14 cellular contexts compared by ENCODE assay signal in the genomic region with DNA sequence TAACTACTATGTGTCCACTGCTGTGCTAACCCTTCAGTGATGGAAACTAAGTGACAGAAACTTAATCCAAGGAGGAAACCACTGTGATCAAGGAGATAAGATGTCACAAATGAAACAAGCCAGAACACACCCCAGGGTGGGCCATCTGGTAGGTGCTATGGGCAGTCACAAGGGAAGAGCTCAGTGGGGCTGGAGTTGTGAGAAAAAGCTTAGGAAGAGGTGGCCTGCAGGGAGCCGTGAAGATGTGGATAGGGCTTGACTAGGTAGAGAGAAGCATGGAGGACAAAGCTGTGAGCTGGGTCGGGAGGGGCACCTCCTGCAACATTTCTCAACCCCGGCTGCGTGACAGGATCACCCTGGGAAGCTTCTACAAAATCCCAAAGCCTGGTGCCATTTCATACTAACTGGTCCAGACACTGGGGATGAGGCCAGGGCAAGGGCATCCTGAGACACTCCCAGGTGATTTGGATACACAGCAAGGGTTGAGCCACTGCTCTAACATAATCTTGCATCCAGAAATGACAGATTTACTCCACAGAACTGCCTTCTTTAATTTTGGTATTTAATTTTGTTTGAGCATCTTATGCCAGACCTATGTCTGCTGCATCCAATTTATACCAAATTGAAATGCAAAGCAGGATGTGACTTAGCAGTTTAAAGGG.
A peak's percentile ranks its signal among the peaks of the same experiment; 100 is the strongest.
DNase-seq lines count a peak whose midpoint lies in the region; ATAC-seq, FAIRE-seq and TF ChIP-seq lines count a peak whose summit lies in the region.
"Had no signal": no experiment of that assay in that cellular context is flagged by ENCODE, and none has a peak within 500 bp of the region (broad histone marks: within the 10 kb centered on the region; RNA-seq: fewer than 3 reads in every experiment).

No MANE protein-coding gene starts in this region.

- CTCF ChIA-PET in T-cell (lab: Charles Lee): interaction anchor here in 1 of 2 donors (1.0 to 1.3 kb wide), 2 partner anchors 14 to 43 kb away, joined by 4 read pairs; no protein-coding TSS in a partner anchor
- CTCF ChIA-PET in HepG2 (lab: Yijun Ruan, JAX; ENCODE audit: low intra/inter-chr PET ratio, low total read pairs): no interaction called here

- peak overlapping the region; percentile 60 to 85 (median 83) for H3K27ac Mint-ChIP-seq in CD4-positive, CD25-positive, alpha-beta regulatory T cell
- H3K27ac Mint-ChIP-seq in T-cell: peak overlapping the region; percentile 89
- H3K27ac Mint-ChIP-seq in endodermal cell: no peak overlapping the region

- H3K9me3 Mint-ChIP-seq in CD4-positive, CD25-positive, alpha-beta regulatory T cell: no peaks in the 10 kb centered on the region
- H3K9me3 Mint-ChIP-seq in T-cell (no peaks in the 10 kb centered on the region), endodermal cell (no peaks in the 10 kb centered on the region)

- ATAC-seq in CD4-positive, CD25-positive, alpha-beta regulatory T cell (ENCODE audit: low read depth in 2 of 2): no peak
- ATAC-seq in T-cell (replicated peaks in 1 of 4): peak in 2 of 4 experiments; percentile 2 to 6
- ATAC-seq in HepG2: no peak
- ATAC-seq: PC-3 had no signal

- no peaks in the 10 kb centered on the region for H4K20me1 ChIP-seq in HepG2 (ENCODE audit: insufficient read depth, low read length)

- peak overlapping the region; percentile 62 for H3K27ac ChIP-seq in CD4-positive, CD25-positive, alpha-beta regulatory T cell (ENCODE audit: insufficient read depth, low read length, poor library complexity, severe bottlenecking)
- H3K27ac ChIP-seq in endodermal cell (ENCODE audit: low read depth, low read length) (no peak overlapping the region), HepG2 (ENCODE audit: extremely low read length, insufficient read depth, low read length) (no peak overlapping the region)
- H3K27ac ChIP-seq: C4-2B, KMS-11 had no signal

- TF ChIP-seq RAD21 in HepG2 (CRISPR knock-in tag; IDR thresholded peaks at IDR 0.05): no peak

- H3K27me3 ChIP-seq in CD4-positive, CD25-positive, alpha-beta regulatory T cell (ENCODE audit: control insufficient read depth, insufficient read depth, low read length): no peaks in the 10 kb centered on the region
- H3K27me3 ChIP-seq in endodermal cell (ENCODE audit: control insufficient read depth, insufficient read depth, low read length, poor library complexity, severe bottlenecking) (no peaks in the 10 kb centered on the region), HepG2 (ENCODE audit: control insufficient read depth in 1 of 2, insufficient read depth in 2 of 2, low read length in 2 of 2) (no peaks in the 10 kb centered on the region)

- H3K36me3 ChIP-seq in CD4-positive, CD25-positive, alpha-beta regulatory T cell (ENCODE audit: control insufficient read depth, insufficient read depth, low read length): no peaks in the 10 kb centered on the region
- H3K36me3 ChIP-seq in endodermal cell (ENCODE audit: control insufficient read depth, insufficient read depth, low read length) (no peaks in the 10 kb centered on the region), HepG2 (replicated peaks in 1 of 2; ENCODE audit: control insufficient read depth in 1 of 2, insufficient read depth in 2 of 2, low read length in 2 of 2) (no peaks in the 10 kb centered on the region)

- no peak overlapping the region for H3K4me2 ChIP-seq in HepG2 (ENCODE audit: low read depth, low read length)
- H3K4me2 ChIP-seq: KMS-11 had no signal

- peak in 1 of 3 donors; percentile 41 for DNase-seq in CD4-positive, CD25-positive, alpha-beta regulatory T cell
- DNase-seq in GM12892 (ENCODE audit: insufficient read length): no peak
- DNase-seq in T-cell: no peak
- DNase-seq in endodermal cell: peak; percentile 50
- no peak for DNase-seq in NCI-H748 treated with DMSO at 0.1 percent for 48 hours (lab: John Stamatoyannopoulos, UW)
- no peak for DNase-seq in COLO668 (lab: John Stamatoyannopoulos, UW; ENCODE audit: unreplicated experiment)
- DNase-seq in activated effector memory CD4-positive, alpha-beta T cell treated with Interleukin-2 at 50 U/mL for 16 hours: no peak
- no peak for DNase-seq in HepG2 (ENCODE audit: low spot score)
- DNase-seq: kidney glomerular epithelial cell, NCI-H2227 treated with DMSO at 0.1 percent for 48 hours, PC-3, right cardiac atrium had no signal

- FAIRE-seq in GM12892 (lab: Jason Lieb, UNC): peak; percentile 5
- FAIRE-seq in HepG2 (lab: Jason Lieb, UNC): no peak

- peaks cover 72% of the 10 kb centered on the region for H3K4me1 ChIP-seq in CD4-positive, CD25-positive, alpha-beta regulatory T cell (ENCODE audit: control insufficient read depth, insufficient read depth, low read length, poor library complexity, severe bottlenecking)
- H3K4me1 ChIP-seq in endodermal cell (ENCODE audit: control insufficient read depth, insufficient read depth, low read length): no peaks in the 10 kb centered on the region
- H3K4me1 ChIP-seq in HepG2 (ENCODE audit: insufficient read depth, low read length): peaks cover 21% of the 10 kb centered on the region

- POLR2A ChIA-PET in T-cell (lab: Charles Lee) (interaction anchor here in 1 of 2 donors (1.3 kb wide), 1 partner anchor 119 kb away, joined by 3 read pairs; no protein-coding TSS in a partner anchor), HepG2 (lab: Yijun Ruan, JAX) (no interaction called here)

- intact Hi-C loops in HepG2 (cut with micrococcal nuclease; ENCODE audit: unreplicated experiment): no loop called here

- no peak overlapping the region for H2AFZ ChIP-seq in HepG2 (ENCODE audit: low read length)

- TF ChIP-seq EP300 in HepG2 (IDR thresholded peaks at IDR 0.05; ENCODE audit: low read depth in 2 of 2, low read length in 2 of 2) (no peak), HepG2 (CRISPR knock-in tag; IDR thresholded peaks at IDR 0.05; ENCODE audit: borderline replicate concordance) (no peak)

- H3K27me3 Mint-ChIP-seq in CD4-positive, CD25-positive, alpha-beta regulatory T cell: no peaks in the 10 kb centered on the region
- H3K27me3 Mint-ChIP-seq in T-cell: no peaks in the 10 kb centered on the region
- no peaks in the 10 kb centered on the region for H3K27me3 Mint-ChIP-seq in endodermal cell (ENCODE audit: insufficient read depth)

- no peak for TF ChIP-seq CTCF in endodermal cell (conservative IDR thresholded peaks at IDR 0.05)
- TF ChIP-seq CTCF in HepG2 (CRISPR knock-in tag; IDR thresholded peaks at IDR 0.05): no peak

- no peaks in the 10 kb centered on the region for H3K36me3 Mint-ChIP-seq in CD4-positive, CD25-positive, alpha-beta regulatory T cell
- peaks cover 4% of the 10 kb centered on the region for H3K36me3 Mint-ChIP-seq in T-cell
- H3K36me3 Mint-ChIP-seq in endodermal cell (ENCODE audit: low read depth): no peaks in the 10 kb centered on the region

- in situ Hi-C loops in HepG2 (cut with HindIII; ENCODE audit: extremely low pct_ligation_motif_present, low pct_unique_long_range_greater_than_20kb): no loop called here

- peaks cover 26 to 54% (median 45%) of the 10 kb centered on the region in 4 donors for H3K4me1 Mint-ChIP-seq in CD4-positive, CD25-positive, alpha-beta regulatory T cell
- H3K4me1 Mint-ChIP-seq in T-cell (peaks cover 49 to 55% (median 55%) of the 10 kb centered on the region in 3 donors), endodermal cell (peaks cover 11% of the 10 kb centered on the region)

- no peak overlapping the region for H3K9ac ChIP-seq in endodermal cell (ENCODE audit: extremely low read depth, low read length, poor library complexity, severe bottlenecking)
- no peak overlapping the region for H3K9ac ChIP-seq in HepG2 (ENCODE audit: insufficient read depth, low read depth, low read length)
- H3K9ac ChIP-seq: KMS-11 had no signal

- no TSS peak for BruUV-seq in HepG2 (replicated peaks; lab: Mats Ljungman, UMichigan)

- H3K9me3 ChIP-seq in CD4-positive, CD25-positive, alpha-beta regulatory T cell (ENCODE audit: control insufficient read depth in 2 of 2, low read length in 2 of 2): no peaks in the 10 kb centered on the region
- H3K9me3 ChIP-seq in endodermal cell (ENCODE audit: control insufficient read depth, low read length): no peaks in the 10 kb centered on the region
- no peaks in the 10 kb centered on the region for H3K9me3 ChIP-seq in HepG2 (ENCODE audit: low read length)

- TF ChIP-seq POLR2A in GM12892 (IDR thresholded peaks at IDR 0.05; ENCODE audit: low read depth, low read length) (no peak; the same call in 1 of the 2 replicates), HepG2 (IDR thresholded peaks at IDR 0.05; ENCODE audit: insufficient read depth in 1 of 2, low read depth in 2 of 2, low read length in 2 of 2) (no peak)

- peaks cover 32% of the 10 kb centered on the region for H3K79me2 ChIP-seq in HepG2 (ENCODE audit: insufficient read depth, low read length)

- H3K4me3 ChIP-seq in CD4-positive, CD25-positive, alpha-beta regulatory T cell (ENCODE audit: low read depth, low read length): peak overlapping the region; percentile 70
- no peak overlapping the region for H3K4me3 ChIP-seq in endodermal cell (ENCODE audit: low read length)
- no peak overlapping the region for H3K4me3 ChIP-seq in HepG2 (replicated peaks in 1 of 3; ENCODE audit: insufficient read depth in 1 of 3, low read depth in 2 of 3, low read length in 3 of 3)

- H3K4me3 Mint-ChIP-seq in CD4-positive, CD25-positive, alpha-beta regulatory T cell: peak overlapping the region; percentile 65 to 74 (median 70)
- H3K4me3 Mint-ChIP-seq in T-cell (peak overlapping the region in 2 of 3 donors; percentile 47 to 52), endodermal cell (no peak overlapping the region)

- 81 to 91% methylated on average over 3 to 4 of the region's 4 CpGs for WGBS in endodermal cell (ENCODE audit: insufficient coverage in 1 of 2, insufficient read length in 1 of 2), 2 experiments
- 94% methylated on average over 2 of the region's 4 CpGs for WGBS in HepG2 (ENCODE audit: low lambda C conversion rate)

TF ChIP-seq in HepG2, 621 proteins besides CTCF, POLR2A, EP300 and RAD21 (continues in another document):
- TF ChIP-seq ZNF672 (CRISPR knock-in tag; IDR thresholded peaks at IDR 0.05) (no peak), U2AF1 (optimal IDR thresholded peaks at IDR 0.05; ENCODE audit: low read depth, low read length) (no peak), ZMAT3 (CRISPR knock-in tag; conservative IDR thresholded peaks at IDR 0.05) (no peak), ZSCAN21 (CRISPR knock-in tag; IDR thresholded peaks at IDR 0.05; ENCODE audit: borderline replicate concordance) (no peak), DR1 (CRISPR knock-in tag; IDR thresholded peaks at IDR 0.05) (no peak), HMG20A (CRISPR knock-in tag; IDR thresholded peaks at IDR 0.05; ENCODE audit: borderline replicate concordance) (no peak), ZNF83 (CRISPR knock-in tag; IDR thresholded peaks at IDR 0.05; ENCODE audit: borderline replicate concordance) (no peak), ZNF572 (CRISPR knock-in tag; IDR thresholded peaks at IDR 0.05) (no peak), ZNF746 (CRISPR knock-in tag; IDR thresholded peaks at IDR 0.05) (no peak)
